Comparison of ENCODE assay signal across 16 cellular contexts in the genomic region with DNA sequence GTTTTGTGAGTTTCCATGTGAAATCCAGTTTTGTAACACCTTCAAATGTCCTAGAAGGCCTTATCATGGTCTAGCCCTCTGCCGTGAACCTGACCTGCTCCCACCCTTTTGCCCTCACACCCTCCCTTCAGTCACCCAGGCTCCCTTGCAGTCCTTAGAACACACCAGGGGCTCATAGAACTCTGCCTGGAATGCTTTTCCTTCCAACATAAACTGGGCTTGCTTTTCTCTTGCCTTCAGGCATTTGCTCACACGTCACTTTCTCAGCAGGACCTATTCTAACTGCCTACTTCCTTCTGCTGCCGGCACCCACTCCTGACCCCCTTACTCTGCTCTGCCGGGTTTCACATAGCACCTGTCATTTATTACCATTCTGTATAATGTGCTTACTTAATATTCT.
DNase-seq lines count a peak whose midpoint lies in the region; ATAC-seq and TF ChIP-seq lines count a peak whose summit lies in the region.
"Had no signal": no experiment of that assay in that cellular context is flagged by ENCODE, and none has a peak within 500 bp of the region (broad histone marks: within the 10 kb centered on the region; RNA-seq: fewer than 3 reads in every experiment).

No MANE protein-coding gene starts in this region.

- H3K36me3 ChIP-seq in HEK293 (ENCODE audit: control insufficient read depth in 2 of 2, insufficient read depth in 1 of 2, low read length in 2 of 2) (no peaks in the 10 kb centered on the region), thoracic aorta (no peaks in the 10 kb centered on the region), sigmoid colon (no peaks in the 10 kb centered on the region)

- ATAC-seq in WTC11 = peak; percentile 81
- ATAC-seq in thoracic aorta (ENCODE audit: insufficient number of reproducible peaks, low FRiP score, low read depth) = peak; percentile 46
- no peak for ATAC-seq in GM18505 (IDR thresholded peaks at IDR 0.05; ENCODE audit: unreplicated experiment)

- peaks cover 20% of the 10 kb centered on the region for H3K4me1 Mint-ChIP-seq in WTC11
- H3K4me1 Mint-ChIP-seq: B cell; CD8-positive, alpha-beta memory T cell had no signal

- TF ChIP-seq CTCF in HEK293 (tag by site-specific recombination; IDR thresholded peaks at IDR 0.05) = no peak
- TF ChIP-seq CTCF in WTC11 (IDR thresholded peaks at IDR 0.05) = no peak
- no peak for TF ChIP-seq CTCF in thoracic aorta (IDR thresholded peaks at IDR 0.05)
- TF ChIP-seq CTCF in sigmoid colon (IDR thresholded peaks at IDR 0.05) = no peak
- no peak for TF ChIP-seq CTCF in RWPE1 (conservative IDR thresholded peaks at IDR 0.05; ENCODE audit: low read depth)

- no peak for TF ChIP-seq EP300 in sigmoid colon (IDR thresholded peaks at IDR 0.05)

- H3K27ac Mint-ChIP-seq in WTC11 = peak overlapping the region; percentile 25; the same call in 1 of the 2 replicates
- H3K27ac Mint-ChIP-seq: B cell; CD8-positive, alpha-beta memory T cell had no signal

- 85 to 88% methylated on average over 4 of the region's 4 CpGs for WGBS in sigmoid colon, 2 donors

- no peaks in the 10 kb centered on the region for H3K36me3 Mint-ChIP-seq in WTC11
- H3K36me3 Mint-ChIP-seq: CD8-positive, alpha-beta memory T cell had no signal

- no peaks in the 10 kb centered on the region for H3K4me1 ChIP-seq in HEK293 (ENCODE audit: control insufficient read depth, insufficient read depth, low read length)
- peaks cover 8 to 18% of the 10 kb centered on the region in 2 donors for H3K4me1 ChIP-seq in thoracic aorta (ENCODE audit: control insufficient read depth in 1 of 2, low read depth in 2 of 2)
- H3K4me1 ChIP-seq in sigmoid colon = peaks cover 0 to 16% (median 7%) of the 10 kb centered on the region in 4 donors

- intact Hi-C loops in sigmoid colon (cut with DNase I) = no loop called here

- H3K9me3 ChIP-seq in HEK293 (ENCODE audit: control insufficient read depth, insufficient read depth, low read depth, low read length) = no peaks in the 10 kb centered on the region
- no peaks in the 10 kb centered on the region for H3K9me3 ChIP-seq in thoracic aorta
- H3K9me3 ChIP-seq in sigmoid colon = no peaks in the 10 kb centered on the region

- no peaks in the 10 kb centered on the region for H3K9me3 Mint-ChIP-seq in WTC11
- H3K9me3 Mint-ChIP-seq: CD8-positive, alpha-beta memory T cell had no signal

- TF ChIP-seq POLR2A in GM18505 (IDR thresholded peaks at IDR 0.05; ENCODE audit: borderline replicate concordance, extremely low read depth, insufficient read depth, insufficient read length) (no peak), sigmoid colon (IDR thresholded peaks at IDR 0.05) (no peak)

- H3K27me3 ChIP-seq in thoracic aorta (replicated peaks; ENCODE audit: insufficient read depth) (no peaks in the 10 kb centered on the region), sigmoid colon (no peaks in the 10 kb centered on the region)

- H3K27me3 Mint-ChIP-seq in WTC11 (ENCODE audit: low read depth) = peaks cover 13% of the 10 kb centered on the region

- H3K4me3 ChIP-seq in HEK293 (ENCODE audit: low read depth, low read length) (no peak overlapping the region), thoracic aorta (peak overlapping the region; percentile 22), sigmoid colon (no peak overlapping the region)
- H3K4me3 ChIP-seq: PC-9, SK-N-MC had no signal

- peak overlapping the region; percentile 16 for H3K4me3 Mint-ChIP-seq in WTC11
- H3K4me3 Mint-ChIP-seq: B cell; CD8-positive, alpha-beta memory T cell had no signal

- no peak overlapping the region for H3K27ac ChIP-seq in HEK293 (ENCODE audit: extremely low read depth, low read depth, low read length)
- H3K27ac ChIP-seq in thoracic aorta = no peak overlapping the region
- no peak overlapping the region for H3K27ac ChIP-seq in sigmoid colon
- H3K27ac ChIP-seq in RWPE1 = no peak overlapping the region
- H3K27ac ChIP-seq: PC-9, SK-N-MC had no signal

- POLR2A ChIA-PET in HEK293 (lab: Yijun Ruan, JAX) = no interaction called here
- POLR2A ChIA-PET in WTC11 (lab: Charles Lee) = no interaction called here
- POLR2A ChIA-PET in RWPE1 (lab: Yijun Ruan, JAX; ENCODE audit: low non-redundant PET) = no interaction called here

- DNase-seq in WTC11 (ENCODE audit: low spot score) = no peak
- peak; percentile 46 for DNase-seq in iPS-NIHi7 (ENCODE audit: extremely low spot score)
- no peak for DNase-seq in thoracic aorta (ENCODE audit: low spot score)
- DNase-seq in CD1c-positive myeloid dendritic cell (ENCODE audit: extremely low spot score) = no peak
- DNase-seq in sigmoid colon = no peak
- DNase-seq in RWPE1 (ENCODE audit: low spot score) = no peak
- DNase-seq: CD8-positive, alpha-beta memory T cell; DND-41; NCI-H1436; NCI-H2081 treated with DMSO at 0.1 percent for 48 hours; NCI-H510A treated with DMSO at 0.1 percent for 48 hours; PC-9 had no signal

- CTCF ChIA-PET in HEK293 (lab: Yijun Ruan, JAX) (no interaction called here), WTC11 (lab: Charles Lee) (no interaction called here), RWPE1 (lab: Yijun Ruan, JAX) (no interaction called here)

TF ChIP-seq in HEK293, 187 proteins besides CTCF, POLR2A, EP300 and RAD21:
- 0 out of 2 replicates have a peak, but pooled peaks have one; percentile 29 for TF ChIP-seq ZNF423 (tag by site-specific recombination; IDR thresholded peaks at IDR 0.05)
- TF ChIP-seq ZIC2 (tag by site-specific recombination; IDR thresholded peaks at IDR 0.05) = peak; percentile 64
- no peak for TF ChIP-seq ZNF114 (tag by site-specific recombination; IDR thresholded peaks at IDR 0.05)
TF ChIP-seq in HEK293: peak in this region for 2.

TF ChIP-seq in WTC11, 78 proteins besides CTCF, POLR2A, EP300 and RAD21:
- peak; percentile 19; the same call in 1 of the 2 replicates for TF ChIP-seq ZNF423 (CRISPR knock-in tag; IDR thresholded peaks at IDR 0.05)
- no peak for TF ChIP-seq JUN (CRISPR knock-in tag; IDR thresholded peaks at IDR 0.05)
- no peak for TF ChIP-seq MXD4 (CRISPR knock-in tag; IDR thresholded peaks at IDR 0.05; ENCODE audit: borderline replicate concordance)
- TF ChIP-seq KAT7 (CRISPR knock-in tag; IDR thresholded peaks at IDR 0.05; ENCODE audit: borderline replicate concordance) = no peak
- no peak for TF ChIP-seq SMAD4 (CRISPR knock-in tag; IDR thresholded peaks at IDR 0.05)
- TF ChIP-seq, protein P1, sequence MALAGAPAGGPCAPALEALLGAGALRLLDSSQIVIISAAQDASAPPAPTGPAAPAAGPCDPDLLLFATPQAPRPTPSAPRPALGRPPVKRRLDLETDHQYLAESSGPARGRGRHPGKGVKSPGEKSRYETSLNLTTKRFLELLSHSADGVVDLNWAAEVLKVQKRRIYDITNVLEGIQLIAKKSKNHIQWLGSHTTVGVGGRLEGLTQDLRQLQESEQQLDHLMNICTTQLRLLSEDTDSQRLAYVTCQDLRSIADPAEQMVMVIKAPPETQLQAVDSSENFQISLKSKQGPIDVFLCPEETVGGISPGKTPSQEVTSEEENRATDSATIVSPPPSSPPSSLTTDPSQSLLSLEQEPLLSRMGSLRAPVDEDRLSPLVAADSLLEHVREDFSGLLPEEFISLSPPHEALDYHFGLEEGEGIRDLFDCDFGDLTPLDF (CRISPR knock-in tag; IDR thresholded peaks at IDR 0.05) = no peak
TF ChIP-seq in WTC11: peak in this region for 1.
